ENCODE assay signal across 10 cellular contexts in the genomic region with DNA sequence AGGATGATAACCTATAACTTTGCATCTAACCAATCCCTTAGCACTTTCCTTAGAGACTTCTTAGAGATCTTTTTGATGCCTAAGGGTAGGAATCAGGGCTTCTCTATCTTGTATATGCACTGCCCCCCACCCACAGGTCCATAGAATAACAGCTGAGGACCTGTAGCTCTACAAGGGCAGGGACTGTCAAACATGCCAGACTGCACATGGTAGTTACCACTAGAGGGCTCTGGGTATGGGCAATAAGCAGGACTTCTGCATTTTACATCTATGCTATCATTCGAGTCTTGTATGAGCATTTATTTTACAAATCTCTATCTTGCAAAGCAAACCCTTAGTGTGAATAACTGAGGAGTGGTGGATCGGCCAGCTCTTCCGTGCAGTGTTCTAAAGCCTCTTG.
DNase-seq lines count a peak whose midpoint lies in the region; TF ChIP-seq lines count a peak whose summit lies in the region.
"Had no signal": no experiment of that assay in that cellular context is flagged by ENCODE, and none has a peak within 500 bp of the region (broad histone marks: within the 10 kb centered on the region; RNA-seq: fewer than 3 reads in every experiment).

No MANE protein-coding gene starts in this region.

- no peaks in the 10 kb centered on the region for H3K36me3 Mint-ChIP-seq in brain
- no peaks in the 10 kb centered on the region for H3K36me3 Mint-ChIP-seq in activated T-helper 1 cell treated with anti-CD3 and anti-CD28 coated beads, Interleukin-12 subunit alpha, Interleukin-12 subunit beta, Interleukin-2, Interleukin-4 antibody, amounts not matched to agents 30 ng/mL and 10 ng/mL and 1 ng/mL, durations not matched to agents 14 hours and 24 hours and 36 hours (ENCODE audit: low read depth)
- H3K36me3 Mint-ChIP-seq: memory B cell had no signal

- no peaks in the 10 kb centered on the region for H3K36me3 ChIP-seq in muscle layer of colon (ENCODE audit: insufficient read depth, low read length)

- H3K27ac Mint-ChIP-seq in brain: peak overlapping the region in 1 of 5 experiments; percentile 84
- no peak overlapping the region for H3K27ac Mint-ChIP-seq in activated T-helper 1 cell treated with anti-CD3 and anti-CD28 coated beads, Interleukin-12 subunit alpha, Interleukin-12 subunit beta, Interleukin-2, Interleukin-4 antibody, amounts not matched to agents 30 ng/mL and 10 ng/mL and 1 ng/mL, durations not matched to agents 14 hours and 24 hours and 36 hours
- H3K27ac Mint-ChIP-seq: memory B cell had no signal

- H3K27me3 Mint-ChIP-seq in brain: peaks cover 13% of the 10 kb centered on the region
- H3K27me3 Mint-ChIP-seq in activated T-helper 1 cell treated with anti-CD3 and anti-CD28 coated beads, Interleukin-12 subunit alpha, Interleukin-12 subunit beta, Interleukin-2, Interleukin-4 antibody, amounts not matched to agents 30 ng/mL and 10 ng/mL and 1 ng/mL, durations not matched to agents 14 hours and 24 hours and 36 hours (ENCODE audit: insufficient read depth): no peaks in the 10 kb centered on the region

- TF ChIP-seq CTCF in GM12865 (IDR thresholded peaks at IDR 0.05; ENCODE audit: insufficient read depth, low read depth, low read length, missing control alignments) (peak; percentile 34), brain (conservative IDR thresholded peaks at IDR 0.05) (peak; percentile 32 to 64)

- intact Hi-C loops in activated T-helper 1 cell treated with anti-CD3 and anti-CD28 coated beads, Interleukin-12 subunit alpha, Interleukin-12 subunit beta, Interleukin-2, Interleukin-4 antibody, amounts not matched to agents 30 ng/mL and 10 ng/mL and 1 ng/mL, durations not matched to agents 14 hours and 24 hours and 36 hours (cut with micrococcal nuclease): no loop called here

- peak; percentile 30 for DNase-seq in GM12865 (ENCODE audit: low read depth)
- peak; percentile 51 for DNase-seq in NAMALWA (ENCODE audit: low spot score)
- DNase-seq in stimulated activated CD4-positive, alpha-beta T cell treated with anti-CD3 and anti-CD28 coated beads, Interleukin-2, amount 100 ng/mL, for 48 hours: no peak
- DNase-seq in A172 (ENCODE audit: low spot score): no peak
- DNase-seq in NCI-H2196 (lab: John Stamatoyannopoulos, UW; ENCODE audit: unreplicated experiment): no peak
- no peak for DNase-seq in activated T-helper 1 cell treated with anti-CD3 and anti-CD28 coated beads, Interleukin-12 subunit alpha, Interleukin-12 subunit beta, Interleukin-2, Interleukin-4 antibody, amounts not matched to agents 30 ng/mL and 10 ng/mL and 1 ng/mL, durations not matched to agents 14 hours and 24 hours and 36 hours (ENCODE audit: low spot score)
- DNase-seq: NCI-H2081 treated with DMSO at 0.1 percent for 48 hours had no signal

- H3K9ac ChIP-seq in muscle layer of colon (ENCODE audit: low read length): no peak overlapping the region

- peaks cover 18% of the 10 kb centered on the region for H3K4me1 Mint-ChIP-seq in brain
- H3K4me1 Mint-ChIP-seq in activated T-helper 1 cell treated with anti-CD3 and anti-CD28 coated beads, Interleukin-12 subunit alpha, Interleukin-12 subunit beta, Interleukin-2, Interleukin-4 antibody, amounts not matched to agents 30 ng/mL and 10 ng/mL and 1 ng/mL, durations not matched to agents 14 hours and 24 hours and 36 hours (ENCODE audit: low read depth): no peaks in the 10 kb centered on the region
- H3K4me1 Mint-ChIP-seq: memory B cell had no signal

- H3K9me3 ChIP-seq in muscle layer of colon (ENCODE audit: low read length): no peaks in the 10 kb centered on the region

- H3K4me3 Mint-ChIP-seq in brain: no peak overlapping the region
- no peak overlapping the region for H3K4me3 Mint-ChIP-seq in activated T-helper 1 cell treated with anti-CD3 and anti-CD28 coated beads, Interleukin-12 subunit alpha, Interleukin-12 subunit beta, Interleukin-2, Interleukin-4 antibody, amounts not matched to agents 30 ng/mL and 10 ng/mL and 1 ng/mL, durations not matched to agents 14 hours and 24 hours and 36 hours
- H3K4me3 Mint-ChIP-seq: memory B cell had no signal

- H3K9me3 Mint-ChIP-seq in brain: peaks cover 3 to 13% (median 8%) of the 10 kb centered on the region in 5 experiments
- H3K9me3 Mint-ChIP-seq in activated T-helper 1 cell treated with anti-CD3 and anti-CD28 coated beads, Interleukin-12 subunit alpha, Interleukin-12 subunit beta, Interleukin-2, Interleukin-4 antibody, amounts not matched to agents 30 ng/mL and 10 ng/mL and 1 ng/mL, durations not matched to agents 14 hours and 24 hours and 36 hours: no peaks in the 10 kb centered on the region

- H3K27me3 ChIP-seq in muscle layer of colon (ENCODE audit: control insufficient read depth in 1 of 2, insufficient read depth in 2 of 2, low read length in 2 of 2): no peaks in the 10 kb centered on the region

- H3K4me1 ChIP-seq in muscle layer of colon (ENCODE audit: insufficient read depth, low read length): peaks cover 60% of the 10 kb centered on the region

- H3K27ac ChIP-seq in muscle layer of colon (ENCODE audit: low read depth, low read length): peak overlapping the region; percentile 35

- no peak overlapping the region for H3K4me3 ChIP-seq in GM12865 (ENCODE audit: low read depth, low read length)
- H3K4me3 ChIP-seq in muscle layer of colon (ENCODE audit: low read depth in 1 of 2, low read length in 2 of 2): no peak overlapping the region

Comparison
In these comparisons a context has a peak if more than half of its experiments do, and no peak if none do; other contexts are left out.
1. DNase-seq: peak in GM12865 (single experiment) and NAMALWA (single experiment); none in stimulated activated CD4-positive, alpha-beta T cell treated with anti-CD3 and anti-CD28 coated beads, Interleukin-2, amount 100 ng/mL, for 48 hours (0 of 2), A172 (single experiment), NCI-H2196 (single experiment) and activated T-helper 1 cell treated with anti-CD3 and anti-CD28 coated beads, Interleukin-12 subunit alpha, Interleukin-12 subunit beta, Interleukin-2, Interleukin-4 antibody, amounts not matched to agents 30 ng/mL and 10 ng/mL and 1 ng/mL, durations not matched to agents 14 hours and 24 hours and 36 hours (single experiment).